In genomic region chr9:115604831-115605483, GRCh38 we compare ENCODE assay signal across 14 cellular contexts.
DNase-seq lines count a peak whose midpoint lies in the region; ATAC-seq and TF ChIP-seq lines count a peak whose summit lies in the region.
"Had no signal": no experiment of that assay in that cellular context is flagged by ENCODE, and none has a peak within 500 bp of the region (broad histone marks: within the 10 kb centered on the region; RNA-seq: fewer than 3 reads in every experiment).

No MANE protein-coding gene starts in this region.

- H3K36me3 ChIP-seq in heart left ventricle (no peaks in the 10 kb centered on the region), RWPE2 (ENCODE audit: low read depth) (no peaks in the 10 kb centered on the region), thoracic aorta (no peaks in the 10 kb centered on the region)
- H3K36me3 ChIP-seq: ovary, upper lobe of left lung had no signal

- 60 to 81% (median 66%) methylated on average over 2 of the region's 2 CpGs for WGBS in heart left ventricle, 4 donors

- H3K4me3 Mint-ChIP-seq in endothelial cell (ENCODE audit: unreplicated experiment), result no peak overlapping the region
- H3K4me3 Mint-ChIP-seq: endodermal cell had no signal

- intact Hi-C loops in heart left ventricle (cut with DNase I) (no loop called here), cardiac septum (cut with DNase I) (no loop called here)

- H3K4me1 ChIP-seq in heart left ventricle (no peaks in the 10 kb centered on the region), RWPE2 (ENCODE audit: insufficient read depth, poor library complexity, severe bottlenecking) (peaks cover 10% of the 10 kb centered on the region), thoracic aorta (ENCODE audit: control insufficient read depth in 1 of 2, low read depth in 2 of 2) (no peaks in the 10 kb centered on the region)
- H3K4me1 ChIP-seq: upper lobe of left lung had no signal

- H3K27ac ChIP-seq in heart left ventricle, result no peak overlapping the region
- H3K27ac ChIP-seq in RWPE2 (ENCODE audit: poor library complexity, severe bottlenecking), result peak overlapping the region; percentile 43
- H3K27ac ChIP-seq in thoracic aorta, result peak overlapping the region in 1 of 2 donors; percentile 38
- H3K27ac ChIP-seq: ovary, upper lobe of left lung had no signal

- H3K9me3 Mint-ChIP-seq in endothelial cell (ENCODE audit: unreplicated experiment), result no peaks in the 10 kb centered on the region
- H3K9me3 Mint-ChIP-seq: endodermal cell had no signal

- peak in 1 of 5 donors; percentile 30 for DNase-seq in heart left ventricle
- DNase-seq in cardiac septum (ENCODE audit: low spot score), result no peak
- no peak for DNase-seq in RWPE2 (ENCODE audit: low spot score)
- DNase-seq in fibroblast of gingiva (ENCODE audit: low read depth), result peak; percentile 90
- no peak for DNase-seq in thoracic aorta (ENCODE audit: low spot score)
- no peak for DNase-seq in endothelial cell (ENCODE audit: low spot score)
- DNase-seq in HT-29 (ENCODE audit: low spot score), result no peak
- DNase-seq: caudate nucleus, endodermal cell, NCI-H1694 treated with DMSO at 0.1 percent for 48 hours, ovary, upper lobe of left lung had no signal

- ATAC-seq in heart left ventricle, result peak in 3 of 4 donors; percentile 22 to 88 (median 63)
- peak; percentile 98 for ATAC-seq in RWPE2 (ENCODE audit: low read depth)
- ATAC-seq in thoracic aorta (ENCODE audit: insufficient number of reproducible peaks, low FRiP score, low read depth), result peak; percentile 69
- ATAC-seq in GM18907 (IDR thresholded peaks at IDR 0.05; ENCODE audit: unreplicated experiment), result no peak
- ATAC-seq: GM12878 had no signal

- TF ChIP-seq POLR2A in heart left ventricle (IDR thresholded peaks at IDR 0.05), result no peak

- H3K36me3 Mint-ChIP-seq in endothelial cell (ENCODE audit: low read depth, unreplicated experiment), result no peaks in the 10 kb centered on the region

- no peak overlapping the region for H3K27ac Mint-ChIP-seq in endothelial cell (ENCODE audit: unreplicated experiment)
- H3K27ac Mint-ChIP-seq: endodermal cell had no signal

- H3K27me3 ChIP-seq in heart left ventricle (no peaks in the 10 kb centered on the region), RWPE2 (ENCODE audit: insufficient read depth, poor library complexity, severe bottlenecking) (no peaks in the 10 kb centered on the region), thoracic aorta (replicated peaks; ENCODE audit: insufficient read depth) (no peaks in the 10 kb centered on the region)
- H3K27me3 ChIP-seq: ovary, upper lobe of left lung had no signal

- TF ChIP-seq CTCF in heart left ventricle (IDR thresholded peaks at IDR 0.05) (no peak), RWPE2 (IDR thresholded peaks at IDR 0.05; ENCODE audit: poor library complexity, severe bottlenecking) (no peak), thoracic aorta (IDR thresholded peaks at IDR 0.05) (no peak), endothelial cell (IDR thresholded peaks at IDR 0.05; ENCODE audit: unreplicated experiment) (no peak)

- H3K9me3 ChIP-seq in heart left ventricle (peaks cover 0 to 6% (median 0%) of the 10 kb centered on the region in 12 donors), RWPE2 (ENCODE audit: severe bottlenecking) (no peaks in the 10 kb centered on the region), thoracic aorta (no peaks in the 10 kb centered on the region)
- H3K9me3 ChIP-seq: ovary, upper lobe of left lung had no signal

- no peaks in the 10 kb centered on the region for H3K27me3 Mint-ChIP-seq in endothelial cell (ENCODE audit: unreplicated experiment)

- H3K4me3 ChIP-seq in heart left ventricle (no peak overlapping the region), RWPE2 (ENCODE audit: severe bottlenecking) (no peak overlapping the region), thoracic aorta (no peak overlapping the region)
- H3K4me3 ChIP-seq: GM12878, ovary, upper lobe of left lung had no signal

- no peaks in the 10 kb centered on the region for H3K4me1 Mint-ChIP-seq in endothelial cell (ENCODE audit: unreplicated experiment)
